ENCODE assay signal across 22 cellular contexts in genomic region chr2:31578316-31578715, GRCh38. TPM values are rescaled to one million over a fixed set of nuclear protein-coding genes. Genes with fewer than 3 reads are reported as not detected.
A peak's percentile ranks its signal among the peaks of the same experiment; 100 is the strongest.
DNase-seq lines count a peak whose midpoint lies in the region; ATAC-seq, FAIRE-seq and TF ChIP-seq lines count a peak whose summit lies in the region.
"Had no signal": no experiment of that assay in that cellular context is flagged by ENCODE, and none has a peak within 500 bp of the region (broad histone marks: within the 10 kb centered on the region; RNA-seq: fewer than 3 reads in every experiment).

No MANE protein-coding gene starts in this region.

- ATAC-seq in HepG2 (peak; percentile 46; the same call in 2 of the 3 replicates), left cardiac atrium (no peak)
- no peak for ATAC-seq in stimulated activated effector memory CD8-positive, alpha-beta T cell treated with anti-CD3 and anti-CD28 coated beads, Interleukin-12 subunit alpha, Interleukin-12 subunit beta, amount 100 ng/mL, for 72 hours
- ATAC-seq: CD8-positive, alpha-beta T cell; SK-N-SH treated with all-trans-retinoic acid at 6 μM for 48 hours had no signal

- FAIRE-seq in bronchial epithelial cell (lab: Jason Lieb, UNC), result no peak
- no peak for FAIRE-seq in HepG2 (lab: Jason Lieb, UNC)
- FAIRE-seq: D721Med had no signal

- no peak overlapping the region for H3K9ac ChIP-seq in HepG2 (ENCODE audit: insufficient read depth, low read depth, low read length)
- H3K9ac ChIP-seq: BLaER1 treated with 17β-estradiol and CSF1 and Interleukin-3, amounts not matched to agents 10 nM and 100 nM; KMS-11 had no signal

- no peak overlapping the region for H3K4me3 Mint-ChIP-seq in stimulated activated effector memory CD8-positive, alpha-beta T cell treated with anti-CD3 and anti-CD28 coated beads, Interleukin-12 subunit alpha, Interleukin-12 subunit beta, amount 100 ng/mL, for 72 hours
- H3K4me3 Mint-ChIP-seq: CD8-positive, alpha-beta T cell had no signal

- no peaks in the 10 kb centered on the region for H3K36me3 Mint-ChIP-seq in stimulated activated effector memory CD8-positive, alpha-beta T cell treated with anti-CD3 and anti-CD28 coated beads, Interleukin-12 subunit alpha, Interleukin-12 subunit beta, amount 100 ng/mL, for 72 hours
- H3K36me3 Mint-ChIP-seq: CD8-positive, alpha-beta T cell had no signal

- peaks cover 4% of the 10 kb centered on the region for H3K9me3 Mint-ChIP-seq in stimulated activated effector memory CD8-positive, alpha-beta T cell treated with anti-CD3 and anti-CD28 coated beads, Interleukin-12 subunit alpha, Interleukin-12 subunit beta, amount 100 ng/mL, for 72 hours

- in situ Hi-C loops in HepG2 (cut with HindIII; ENCODE audit: extremely low pct_ligation_motif_present, low pct_unique_long_range_greater_than_20kb), result no loop called here

- H3K27ac ChIP-seq in HepG2 (ENCODE audit: extremely low read length, insufficient read depth, low read length), result no peak overlapping the region
- H3K27ac ChIP-seq: BLaER1 treated with 17β-estradiol and CSF1 and Interleukin-3, amounts not matched to agents 10 nM and 100 nM; KMS-11 had no signal

- CTCF ChIA-PET in HepG2 (lab: Yijun Ruan, JAX; ENCODE audit: low intra/inter-chr PET ratio, low total read pairs), result no interaction called here

- H3K4me3 ChIP-seq in bronchial epithelial cell (ENCODE audit: low read depth, low read length) (no peak overlapping the region), HepG2 (replicated peaks in 1 of 3; ENCODE audit: insufficient read depth in 1 of 3, low read depth in 2 of 3, low read length in 3 of 3) (no peak overlapping the region)
- H3K4me3 ChIP-seq: BLaER1 treated with 17β-estradiol and CSF1 and Interleukin-3, amounts not matched to agents 10 nM and 100 nM had no signal

- H3K9me3 ChIP-seq in HepG2 (ENCODE audit: low read length), result no peaks in the 10 kb centered on the region

- no peaks in the 10 kb centered on the region for H4K20me1 ChIP-seq in HepG2 (ENCODE audit: insufficient read depth, low read length)
- H4K20me1 ChIP-seq: BLaER1 treated with 17β-estradiol and CSF1 and Interleukin-3, amounts not matched to agents 10 nM and 100 nM had no signal

- POLR2A ChIA-PET in HepG2 (lab: Yijun Ruan, JAX), result no interaction called here

- H3K4me1 Mint-ChIP-seq in stimulated activated effector memory CD8-positive, alpha-beta T cell treated with anti-CD3 and anti-CD28 coated beads, Interleukin-12 subunit alpha, Interleukin-12 subunit beta, amount 100 ng/mL, for 72 hours, result no peaks in the 10 kb centered on the region

- 1% methylated on average over 3 of the region's 3 CpGs for WGBS in HepG2 (ENCODE audit: low lambda C conversion rate)

- no peak overlapping the region for H2AFZ ChIP-seq in HepG2 (ENCODE audit: low read length)

- intact Hi-C loops in HepG2 (cut with micrococcal nuclease; ENCODE audit: unreplicated experiment) (no loop called here), left cardiac atrium (cut with DNase I) (no loop called here)

- H3K27me3 ChIP-seq in bronchial epithelial cell (ENCODE audit: control insufficient read depth, insufficient read depth, low read length) (peaks cover 34% of the 10 kb centered on the region), HepG2 (ENCODE audit: control insufficient read depth in 1 of 2, insufficient read depth in 2 of 2, low read length in 2 of 2) (peaks cover 0 to 21% of the 10 kb centered on the region in 2 experiments; a peak in 2 of 5 replicates)
- H3K27me3 ChIP-seq: BLaER1 treated with 17β-estradiol and CSF1 and Interleukin-3, amounts not matched to agents 10 nM and 100 nM had no signal

- H3K4me2 ChIP-seq in HepG2 (ENCODE audit: low read depth, low read length), result no peak overlapping the region
- H3K4me2 ChIP-seq: BLaER1 treated with 17β-estradiol and CSF1 and Interleukin-3, amounts not matched to agents 10 nM and 100 nM; KMS-11 had no signal

- no TSS peak for BruUV-seq in HepG2 (replicated peaks; lab: Mats Ljungman, UMichigan)

- TF ChIP-seq POLR2A in HepG2 (IDR thresholded peaks at IDR 0.05; ENCODE audit: insufficient read depth in 1 of 2, low read depth in 2 of 2, low read length in 2 of 2), result no peak

- no peaks in the 10 kb centered on the region for H3K79me2 ChIP-seq in HepG2 (ENCODE audit: insufficient read depth, low read length)

- no peak for TF ChIP-seq RAD21 in HepG2 (CRISPR knock-in tag; IDR thresholded peaks at IDR 0.05)

- TF ChIP-seq EP300 in HepG2 (IDR thresholded peaks at IDR 0.05; ENCODE audit: low read depth in 2 of 2, low read length in 2 of 2) (no peak), HepG2 (CRISPR knock-in tag; IDR thresholded peaks at IDR 0.05; ENCODE audit: borderline replicate concordance) (no peak)

- no peak overlapping the region for H3K27ac Mint-ChIP-seq in stimulated activated effector memory CD8-positive, alpha-beta T cell treated with anti-CD3 and anti-CD28 coated beads, Interleukin-12 subunit alpha, Interleukin-12 subunit beta, amount 100 ng/mL, for 72 hours
- H3K27ac Mint-ChIP-seq: CD8-positive, alpha-beta T cell had no signal

- H3K36me3 ChIP-seq in bronchial epithelial cell (ENCODE audit: control insufficient read depth, insufficient read depth, low read length), result no peaks in the 10 kb centered on the region
- H3K36me3 ChIP-seq in HepG2 (replicated peaks in 1 of 2; ENCODE audit: control insufficient read depth in 1 of 2, insufficient read depth in 2 of 2, low read length in 2 of 2), result no peaks in the 10 kb centered on the region
- H3K36me3 ChIP-seq: BLaER1 treated with 17β-estradiol and CSF1 and Interleukin-3, amounts not matched to agents 10 nM and 100 nM had no signal

- DNase-seq in DMS53 treated with DMSO at 0.1 percent for 48 hours (lab: John Stamatoyannopoulos, UW; ENCODE audit: unreplicated experiment) (peak; percentile 78), NCI-H1417 treated with DMSO at 0.1 percent for 48 hours (lab: John Stamatoyannopoulos, UW) (peak; percentile 11), bronchial epithelial cell (ENCODE audit: low read depth) (peak; percentile 23), HepG2 (ENCODE audit: low spot score) (peak; percentile 35), left cardiac atrium (no peak), GF-D8 (lab: John Stamatoyannopoulos, UW) (no peak)
- no peak for DNase-seq in stimulated activated effector memory CD8-positive, alpha-beta T cell treated with anti-CD3 and anti-CD28 coated beads, Interleukin-12 subunit alpha, Interleukin-12 subunit beta, amount 100 ng/mL, for 72 hours (ENCODE audit: low spot score in 2 of 2)
- DNase-seq: CD8-positive, alpha-beta T cell; DMS79 treated with DMSO at 0.1 percent for 48 hours; NCI-H146; NCI-H2081 treated with DMSO at 0.1 percent for 48 hours; NCI-H524 treated with DMSO at 0.1 percent for 48 hours; OCI-M1; RPMI8226; SHP77 treated with DMSO at 0.1 percent for 48 hours; T-helper 1 cell had no signal

- H3K4me1 ChIP-seq in HepG2 (ENCODE audit: insufficient read depth, low read length), result peaks cover 7% of the 10 kb centered on the region; the same call in 1 of the 2 replicates
- H3K4me1 ChIP-seq: BLaER1 treated with 17β-estradiol and CSF1 and Interleukin-3, amounts not matched to agents 10 nM and 100 nM had no signal

- TF ChIP-seq CTCF in bronchial epithelial cell (IDR thresholded peaks at IDR 0.05; ENCODE audit: insufficient read depth, low read length, severe bottlenecking) (no peak), HepG2 (CRISPR knock-in tag; IDR thresholded peaks at IDR 0.05) (no peak)

TF ChIP-seq in HepG2, 621 proteins besides CTCF, POLR2A, EP300 and RAD21 (continues in another document):
- TF ChIP-seq FOXA1 (IDR thresholded peaks at IDR 0.05) (no peak), FOXA1 (CRISPR knock-in tag; IDR thresholded peaks at IDR 0.05) (0 out of 2 replicates have a peak, but pooled peaks have one; percentile 10), RAD51 (IDR thresholded peaks at IDR 0.05; ENCODE audit: borderline replicate concordance) (no peak), ZNF678 (CRISPR knock-in tag; IDR thresholded peaks at IDR 0.05) (no peak), FOXP1 (IDR thresholded peaks at IDR 0.05) (no peak), FOXP1 (CRISPR knock-in tag; IDR thresholded peaks at IDR 0.05) (peak; percentile 19; the same call in 1 of the 2 replicates), ZNF30 (CRISPR knock-in tag; IDR thresholded peaks at IDR 0.05) (no peak), TBX3 (IDR thresholded peaks at IDR 0.05; ENCODE audit: borderline replicate concordance) (no peak), ZNF629 (CRISPR knock-in tag; conservative IDR thresholded peaks at IDR 0.05) (peak; percentile 67), ZNF484 (CRISPR knock-in tag; IDR thresholded peaks at IDR 0.05; ENCODE audit: borderline replicate concordance, low read depth) (no peak), ZNF335 (CRISPR knock-in tag; IDR thresholded peaks at IDR 0.05) (no peak)

RNA-seq across cellular contexts. Expression of gene SRD5A2, which starts 2.4 kb away (rescaled TPM):
- total RNA-seq in bronchial epithelial cell, result under 0.01 TPM in 1 of 2 replicates, not detected in the other
- total RNA-seq in HepG2 (2016; rRNA removed; fragmentation: Illumina TruSeq; extraction: Trizol), result not detected in 2 replicates
- not detected in 2 replicates for total RNA-seq in HepG2 (2016; cell fraction: cytosol; rRNA removed; fragmentation: Illumina TruSeq; extraction: Trizol; ENCODE audit: low read depth)
- total RNA-seq in HepG2 (2016; cell fraction: insoluble cytoplasmic fraction; rRNA removed; fragmentation: Illumina TruSeq; extraction: Trizol), result not detected in 2 replicates
- not detected in 2 replicates for total RNA-seq in HepG2 (2016; cell fraction: membrane; rRNA removed; fragmentation: Illumina TruSeq; extraction: Trizol)
- not detected in 2 replicates for total RNA-seq in HepG2 (2016; cell fraction: nucleus; rRNA removed; fragmentation: Illumina TruSeq; extraction: Trizol)
- 0.01 and 0.04 TPM in 2 replicates for polyA plus RNA-seq in HepG2 (2011; rRNA removed)
- polyA plus RNA-seq in HepG2 (2011; cell fraction: cytosol; rRNA removed), result 0.01 TPM in 1 of 2 replicates, not detected in the other
- polyA plus RNA-seq in HepG2 (2011; cell fraction: nucleus; rRNA removed), result 0.06 and 0.07 TPM in 2 replicates
- polyA plus RNA-seq in HepG2 (2012), result 0.04 TPM in 1 of 2 replicates, not detected in the other
- polyA plus RNA-seq in HepG2 (2016; cell fraction: cytosol; fragmentation: Illumina TruSeq; extraction: Trizol; ENCODE audit: low read depth), result not detected in 2 replicates
- 0.04 TPM in 1 of 2 replicates, not detected in the other for polyA plus RNA-seq in HepG2 (2016; cell fraction: insoluble cytoplasmic fraction; fragmentation: Illumina TruSeq; extraction: Trizol; ENCODE audit: low read depth)
- 0.03 TPM in 1 of 2 replicates, not detected in the other for polyA plus RNA-seq in HepG2 (2016; cell fraction: membrane; fragmentation: Illumina TruSeq; extraction: Trizol; ENCODE audit: low read depth)
- not detected in 2 replicates for polyA plus RNA-seq in HepG2 (2016; cell fraction: nucleus; fragmentation: Illumina TruSeq; extraction: Trizol; ENCODE audit: insufficient read depth, low read depth)
- 0.02 TPM in 1 of 2 replicates, not detected in the other for polyA minus RNA-seq in HepG2 (2011; rRNA and poly(A)+ RNA removed; ENCODE audit: low replicate concordance)
- not detected in 2 replicates for polyA minus RNA-seq in HepG2 (2011; cell fraction: cytosol; rRNA and poly(A)+ RNA removed)
- 0.13 TPM in 1 of 2 replicates, not detected in the other for polyA minus RNA-seq in HepG2 (2011; cell fraction: nucleus; rRNA and poly(A)+ RNA removed)
- not detected for total RNA-seq in left cardiac atrium
- total RNA-seq: CD8-positive, alpha-beta T cell; H4; M059J had no signal

Comparison
In these comparisons a context has a peak if more than half of its experiments do, and no peak if none do; other contexts are left out.
1. DNase-seq: peak in DMS53 treated with DMSO at 0.1 percent for 48 hours (single experiment), NCI-H1417 treated with DMSO at 0.1 percent for 48 hours (single experiment), bronchial epithelial cell (single experiment) and HepG2 (single experiment); none in left cardiac atrium (single experiment), stimulated activated effector memory CD8-positive, alpha-beta T cell treated with anti-CD3 and anti-CD28 coated beads, Interleukin-12 subunit alpha, Interleukin-12 subunit beta, amount 100 ng/mL, for 72 hours (0 of 2) and GF-D8 (single experiment).